In the genomic region with DNA sequence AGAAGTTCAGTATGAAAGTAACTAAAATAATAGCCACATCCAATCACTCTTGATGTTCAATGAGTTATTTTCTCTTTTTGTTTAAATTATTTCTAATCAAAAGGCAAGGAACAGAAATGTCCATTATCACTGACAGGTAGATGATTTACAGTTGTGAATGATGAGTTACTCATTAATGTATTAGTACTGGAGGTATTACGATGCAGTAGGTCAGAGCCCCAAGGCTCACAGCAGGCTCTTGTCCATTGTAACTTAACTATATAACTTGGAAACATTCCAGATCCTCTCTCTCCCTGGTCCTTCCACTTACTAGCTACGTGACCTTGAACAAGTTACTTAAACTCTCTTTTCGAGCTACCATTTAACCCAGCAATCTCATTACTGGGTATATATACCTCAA, we compare ENCODE assay signal across 16 cellular contexts. TPM values are rescaled to one million over a fixed set of nuclear protein-coding genes. Genes with fewer than 3 reads are reported as not detected.
DNase-seq lines count a peak whose midpoint lies in the region; ATAC-seq and TF ChIP-seq lines count a peak whose summit lies in the region.
"Had no signal": no experiment of that assay in that cellular context is flagged by ENCODE, and none has a peak within 500 bp of the region (broad histone marks: within the 10 kb centered on the region; RNA-seq: fewer than 3 reads in every experiment).

No MANE protein-coding gene starts in this region.

- H3K27ac ChIP-seq in angular gyrus (ENCODE audit: low read depth, low read length) = peak overlapping the region; percentile 45
- H3K27ac ChIP-seq: KMS-11 had no signal

- DNase-seq in NCI-H1417 (lab: John Stamatoyannopoulos, UW) (peak in 2 of 3 experiments; percentile 45 to 89), kidney tubule cell (ENCODE audit: low spot score) (peak; percentile 87), T-helper 2 cell (no peak), NCI-H2029 (lab: John Stamatoyannopoulos, UW) (no peak), erythroblast (lab: John Stamatoyannopoulos, UW) (no peak)
- DNase-seq: BE2C, EL, H9, MG63, NCI-H1105, NCI-H446 treated with DMSO at 0.1 percent for 48 hours, NCI-H774, SHP77 had no signal

- no peak for ATAC-seq in esophagus mucosa

- no peak for TF ChIP-seq POLR2A in erythroblast (IDR thresholded peaks at IDR 0.05; ENCODE audit: low read length)

RNA-seq across cellular contexts. Expression of a gene that starts 39.5 kb away (rescaled TPM):
- not detected for total RNA-seq in esophagus mucosa
- total RNA-seq: H9 had no signal

Comparison
In these comparisons a context has a peak if more than half of its experiments do, and no peak if none do; other contexts are left out.
1. DNase-seq: peak in NCI-H1417 (2 of 3) and kidney tubule cell (single experiment); none in T-helper 2 cell (0 of 5), NCI-H2029 (single experiment) and erythroblast (0 of 2).